3 cellular contexts compared by ENCODE assay signal in genomic region chr4:126385954-126386353, GRCh38.
TF ChIP-seq lines count a peak whose summit lies in the region.

No MANE protein-coding gene starts in this region.

TF ChIP-seq in HepG2, 621 proteins besides CTCF, POLR2A, EP300 and RAD21:
- TF ChIP-seq MAFK (conservative IDR thresholded peaks at IDR 0.05 in 1 of 2, IDR thresholded peaks at IDR 0.05 in 1 of 2; ENCODE audit: low read length in 2 of 2) (peak; percentile 40 to 83; a peak in 3 of 4 replicates), ZNF563 (CRISPR knock-in tag; IDR thresholded peaks at IDR 0.05) (no peak), MAFF (IDR thresholded peaks at IDR 0.05; ENCODE audit: low read depth, low read length) (peak; percentile 68)

TF ChIP-seq in IMR-90, 13 proteins besides CTCF, POLR2A, EP300 and RAD21:
- TF ChIP-seq MAFK (IDR thresholded peaks at IDR 0.05; ENCODE audit: low read depth, low read length) (peak; percentile 75), RCOR1 (IDR thresholded peaks at IDR 0.05; ENCODE audit: insufficient replicate concordance, low read length) (no peak)

TF ChIP-seq in K562, 482 proteins besides CTCF, POLR2A, EP300 and RAD21:
- TF ChIP-seq ZNF316 (IDR thresholded peaks at IDR 0.05) (peak; percentile 78), ZKSCAN1 (IDR thresholded peaks at IDR 0.05; ENCODE audit: low read depth, low read length) (no peak), MAFF (IDR thresholded peaks at IDR 0.05; ENCODE audit: low read length) (peak; percentile 44; the same call in 1 of the 2 replicates), SMARCA4 (IDR thresholded peaks at IDR 0.05) (no peak), MAFK (IDR thresholded peaks at IDR 0.05; ENCODE audit: low read length) (peak; percentile 33; the same call in 1 of the 2 replicates), C11orf30 (IDR thresholded peaks at IDR 0.05; ENCODE audit: low read depth) (peak; percentile 60), MAFG (tag; conservative IDR thresholded peaks at IDR 0.05) (0 out of 2 replicates have a peak, but pooled peaks have one; percentile 22)
